Comparison of ENCODE assay signal across 13 cellular contexts in genomic region chr4:123672987-123673386, GRCh38.
DNase-seq lines count a peak whose midpoint lies in the region; ATAC-seq and TF ChIP-seq lines count a peak whose summit lies in the region.
"Had no signal": no experiment of that assay in that cellular context is flagged by ENCODE, and none has a peak within 500 bp of the region (broad histone marks: within the 10 kb centered on the region; RNA-seq: fewer than 3 reads in every experiment).

No MANE protein-coding gene starts in this region.

- no peaks in the 10 kb centered on the region for H3K9me3 ChIP-seq in AG04450 (ENCODE audit: control insufficient read depth, insufficient read depth, low read length)
- H3K9me3 ChIP-seq: lower lobe of right lung, testis had no signal

- H3K4me3 ChIP-seq in AG04450 (ENCODE audit: low read depth, low read length) (no peak overlapping the region), kidney epithelial cell (ENCODE audit: low read depth, low read length) (no peak overlapping the region)
- H3K4me3 ChIP-seq: lower lobe of right lung, testis had no signal

- CTCF ChIA-PET in AG04450 (lab: Charles Lee): interaction anchor here (3.4 kb wide), 1 partner anchor 12 kb away, joined by 25 read pairs; no protein-coding TSS in a partner anchor

- TF ChIP-seq CTCF in AG04450 (IDR thresholded peaks at IDR 0.05; ENCODE audit: low read depth, low read length): no peak
- TF ChIP-seq CTCF in kidney epithelial cell (IDR thresholded peaks at IDR 0.05; ENCODE audit: insufficient read depth, low read length, poor library complexity, severe bottlenecking): no peak

- ATAC-seq in left lobe of liver (no peak), HG03196 (IDR thresholded peaks at IDR 0.05; ENCODE audit: unreplicated experiment) (no peak)

- H3K27me3 ChIP-seq in AG04450 (ENCODE audit: control insufficient read depth, insufficient read depth, low read length): no peaks in the 10 kb centered on the region
- no peaks in the 10 kb centered on the region for H3K27me3 ChIP-seq in kidney epithelial cell (ENCODE audit: control insufficient read depth, insufficient read depth, low read length)
- H3K27me3 ChIP-seq: testis had no signal

- H3K27ac ChIP-seq in AG04450 (ENCODE audit: low read depth, low read length): no peak overlapping the region
- H3K27ac ChIP-seq: lower lobe of right lung, testis had no signal

- DNase-seq in AG04450 (ENCODE audit: low read depth, low spot score) (peak; percentile 8), HCEC 1CT (peak; percentile 63), amniotic epithelial cell (ENCODE audit: low read depth) (peak; percentile 92), kidney epithelial cell (ENCODE audit: low read depth) (peak; percentile 67), left lobe of liver (ENCODE audit: low spot score) (no peak), H4 (ENCODE audit: low spot score) (no peak), NCI-H510A (lab: John Stamatoyannopoulos, UW) (no peak)
- DNase-seq: activated T-cell treated with anti-CD3 and anti-CD28 coated beads, Interleukin-2, amount 50 U/mL, for 24 hours; caudate nucleus; foreskin melanocyte; lower lobe of right lung; testis had no signal

- POLR2A ChIA-PET in AG04450 (lab: Yijun Ruan, JAX): no interaction called here

- no peaks in the 10 kb centered on the region for H3K36me3 ChIP-seq in kidney epithelial cell (ENCODE audit: control insufficient read depth, insufficient read depth, low read length)
- H3K36me3 ChIP-seq: lower lobe of right lung had no signal

Comparison
In these comparisons a context has a peak if more than half of its experiments do, and no peak if none do; other contexts are left out.
1. DNase-seq: peak in AG04450 (single experiment), HCEC 1CT (single experiment), amniotic epithelial cell (single experiment) and kidney epithelial cell (single experiment); none in left lobe of liver (single experiment), H4 (single experiment) and NCI-H510A (single experiment).